In genomic region chr7:65974876-65975275, GRCh38 we compare ENCODE assay signal across 22 cellular contexts.
"Had no signal": no experiment of that assay in that cellular context is flagged by ENCODE, and none has a peak within 500 bp of the region (broad histone marks: within the 10 kb centered on the region; RNA-seq: fewer than 3 reads in every experiment).

No MANE protein-coding gene starts in this region.

- H3K9me3 ChIP-seq: MG63 had no signal

- H3K27me3 ChIP-seq: brain microvascular endothelial cell, cardiac muscle cell, MG63 had no signal

- FAIRE-seq: RCC 7860 had no signal

- ATAC-seq: activated CD8-positive, alpha-beta memory T cell treated with anti-CD3 and anti-CD28 coated beads, Interleukin-2, amount 10 ng/mL, durations not matched to agents 7 days and 5 days; activated naive CD4-positive, alpha-beta T cell treated with anti-CD3 and anti-CD28 coated beads, Interleukin-2, amount 50 U/mL, for 72 hours; activated T-cell treated with anti-CD3 and anti-CD28 coated beads, Interleukin-2, amount 50 U/mL, for 4 hours had no signal

- DNase-seq: activated CD4-positive, alpha-beta T cell treated with anti-CD3 and anti-CD28 coated beads for 1 hour; activated CD4-positive, alpha-beta T cell treated with anti-CD3 and anti-CD28 coated beads, Interleukin-2, amount 10 ng/mL, durations not matched to agents 24 days and 14 days; activated CD4-positive, alpha-beta T cell treated with anti-CD3 and anti-CD28 coated beads, Interleukin-2, amount 50 U/mL, for 48 hours; activated CD8-positive, alpha-beta memory T cell treated with anti-CD3 and anti-CD28 coated beads, Interleukin-2, amount 10 ng/mL, durations not matched to agents 7 days and 5 days; activated naive CD4-positive, alpha-beta T cell treated with Interleukin-2 at 50 U/mL for 16 hours; activated T-cell treated with anti-CD3 and anti-CD28 coated beads, Interleukin-2, amount 50 U/mL, for 4 hours; brain microvascular endothelial cell; MG63; NCI-H1105; NCI-H1436; NCI-H1694 treated with DMSO at 0.1 percent for 48 hours; NCI-H2029 treated with DMSO at 0.1 percent for 48 hours; NCI-H510A treated with DMSO at 0.1 percent for 48 hours; NCI-H69; NK-92 treated with Interleukin-12 subunit alpha and Interleukin-12 subunit beta, amount 100 ng/mL, for 24 hours; OCI-M1; SHP77 treated with DMSO at 0.1 percent for 48 hours had no signal

- H3K4me3 ChIP-seq: cardiac muscle cell, MG63 had no signal

- H3K4me3 Mint-ChIP-seq: activated CD4-positive, alpha-beta T cell treated with anti-CD3 and anti-CD28 coated beads, Interleukin-2, amount 10 ng/mL, durations not matched to agents 24 days and 14 days; activated CD8-positive, alpha-beta memory T cell treated with anti-CD3 and anti-CD28 coated beads, Interleukin-2, amount 10 ng/mL, durations not matched to agents 7 days and 5 days; activated T-cell treated with anti-CD3 and anti-CD28 coated beads, Interleukin-2, amount 50 U/mL, for 4 hours; T-helper 1 cell treated with Interleukin-12 subunit alpha and Interleukin-12 subunit beta and Interleukin-4 antibody, amounts not matched to agents 30 μg/mL and 1 μg/mL, for 36 hours had no signal

- H3K9me3 Mint-ChIP-seq: activated CD4-positive, alpha-beta T cell treated with anti-CD3 and anti-CD28 coated beads, Interleukin-2, amount 10 ng/mL, durations not matched to agents 24 days and 14 days; activated naive CD4-positive, alpha-beta T cell treated with anti-CD3 and anti-CD28 coated beads, Interleukin-2, amount 50 U/mL, for 72 hours; activated T-cell treated with anti-CD3 and anti-CD28 coated beads, Interleukin-2, amount 50 U/mL, for 4 hours; T-helper 1 cell treated with Interleukin-12 subunit alpha and Interleukin-12 subunit beta and Interleukin-4 antibody, amounts not matched to agents 30 μg/mL and 1 μg/mL, for 36 hours had no signal

- H3K4me1 Mint-ChIP-seq: activated CD8-positive, alpha-beta memory T cell treated with anti-CD3 and anti-CD28 coated beads, Interleukin-2, amount 10 ng/mL, durations not matched to agents 7 days and 5 days had no signal

- H3K36me3 ChIP-seq: MG63 had no signal

- H3K4me2 ChIP-seq: KMS-11 had no signal

- H3K27ac Mint-ChIP-seq: activated CD4-positive, alpha-beta T cell treated with anti-CD3 and anti-CD28 coated beads, Interleukin-2, amount 10 ng/mL, durations not matched to agents 24 days and 14 days; activated CD8-positive, alpha-beta memory T cell treated with anti-CD3 and anti-CD28 coated beads, Interleukin-2, amount 10 ng/mL, durations not matched to agents 7 days and 5 days; activated naive CD4-positive, alpha-beta T cell treated with anti-CD3 and anti-CD28 coated beads, Interleukin-2, amount 50 U/mL, for 72 hours; T-helper 1 cell treated with Interleukin-12 subunit alpha and Interleukin-12 subunit beta and Interleukin-4 antibody, amounts not matched to agents 30 μg/mL and 1 μg/mL, for 36 hours had no signal

- H3K27ac ChIP-seq: brain microvascular endothelial cell, cardiac muscle cell, KMS-11 had no signal

- H3K27me3 Mint-ChIP-seq: activated CD4-positive, alpha-beta T cell treated with anti-CD3 and anti-CD28 coated beads, Interleukin-2, amount 10 ng/mL, durations not matched to agents 24 days and 14 days; activated CD8-positive, alpha-beta memory T cell treated with anti-CD3 and anti-CD28 coated beads, Interleukin-2, amount 10 ng/mL, durations not matched to agents 7 days and 5 days had no signal

- H3K9ac ChIP-seq: KMS-11 had no signal
